27 cellular contexts compared by ENCODE assay signal in genomic region chr2:211149731-211150130, GRCh38.
"Had no signal": no experiment of that assay in that cellular context is flagged by ENCODE, and none has a peak within 500 bp of the region (broad histone marks: within the 10 kb centered on the region; RNA-seq: fewer than 3 reads in every experiment).

No MANE protein-coding gene starts in this region.

- DNase-seq: stimulated activated CD4-positive, alpha-beta T cell treated with anti-CD3 and anti-CD28 coated beads, Interleukin-2, amount 100 ng/mL, for 48 hours; stimulated activated CD4-positive, alpha-beta T cell treated with anti-CD3 and anti-CD28 coated beads, Interleukin-4, amount 100 ng/mL, for 1 hour; stimulated activated CD4-positive, alpha-beta T cell treated with anti-CD3 and anti-CD28 coated beads, Interleukin-4, amount 100 ng/mL, for 24 hours; stimulated activated CD4-positive, alpha-beta T cell treated with anti-CD3 and anti-CD28 coated beads, Interleukin-4, amount 100 ng/mL, for 4 hours; stimulated activated CD8-positive, alpha-beta memory T cell treated with anti-CD3 and anti-CD28 coated beads, Interleukin-4, amount 100 ng/mL, for 48 hours; stimulated activated naive B cell treated with anti-CD40 and anti-IgM and Interleukin-4, amounts not matched to agents 10 μg/mL and 1 μg/mL and 100 μg/mL, for 72 hours; stimulated activated naive CD4-positive, alpha-beta T cell; stimulated activated naive CD4-positive, alpha-beta T cell treated with Interleukin-2 at 50 U/mL for 16 hours; stimulated activated naive CD8-positive, alpha-beta T cell treated with anti-CD3 and anti-CD28 coated beads, Interleukin-15, amount 100 ng/mL, for 72 hours; stimulated activated naive CD8-positive, alpha-beta T cell treated with anti-CD3 and anti-CD28 coated beads, Interleukin-15, Interleukin-2, amounts not matched to agents 100 U/mL and 50 U/mL, for 24 hours; stomach; substantia nigra; testis; thyroid gland; tibial artery; transverse colon; trophoblast cell; upper lobe of left lung; upper lobe of right lung; uterus had no signal

- FAIRE-seq: urothelium cell line had no signal

- ATAC-seq: stimulated activated effector memory CD8-positive, alpha-beta T cell treated with anti-CD3 and anti-CD28 coated beads, Interleukin-12 subunit alpha, Interleukin-12 subunit beta, amount 100 ng/mL, for 72 hours; stimulated activated memory B cell treated with anti-CD40 and anti-IgM and Interleukin-4, amounts not matched to agents 10 μg/mL and 1 μg/mL and 100 μg/mL, for 72 hours; stimulated activated naive B cell treated with anti-CD40 and anti-IgM and Interleukin-4, amounts not matched to agents 10 μg/mL and 1 μg/mL and 100 μg/mL, for 72 hours; stimulated activated naive CD8-positive, alpha-beta T cell treated with anti-CD3 and anti-CD28 coated beads, Interleukin-15, amount 100 ng/mL, for 72 hours; stimulated activated naive CD8-positive, alpha-beta T cell treated with anti-CD3 and anti-CD28 coated beads, Interleukin-15, Interleukin-2, amounts not matched to agents 100 U/mL and 50 U/mL, for 24 hours; upper lobe of right lung had no signal

- H3K4me1 ChIP-seq: stomach, suprapubic skin, testis, thyroid gland, tibial artery, tibial nerve, transverse colon, upper lobe of left lung, upper lobe of right lung, uterus, vagina had no signal

- H3K27ac ChIP-seq: stomach, suprapubic skin, testis, thoracic aorta, thyroid gland, tibial artery, tibial nerve, transverse colon, upper lobe of left lung, upper lobe of right lung, uterus, vagina had no signal

- H3K9me3 ChIP-seq: stomach, suprapubic skin, testis, thoracic aorta, thyroid gland, tibial artery, tibial nerve, transverse colon, upper lobe of left lung, upper lobe of right lung, uterus, vagina had no signal

- H3K36me3 ChIP-seq: stomach, suprapubic skin, thoracic aorta, thyroid gland, tibial artery, tibial nerve, transverse colon, upper lobe of left lung, upper lobe of right lung, uterus, vagina had no signal

- H3K4me3 ChIP-seq: stomach, suprapubic skin, testis, thoracic aorta, thyroid gland, tibial artery, tibial nerve, transverse colon, upper lobe of left lung, upper lobe of right lung, uterus, vagina had no signal

- H3K27me3 ChIP-seq: stomach, suprapubic skin, testis, thyroid gland, tibial artery, tibial nerve, transverse colon, upper lobe of left lung, upper lobe of right lung, uterus, vagina had no signal
